3 cellular contexts compared by ENCODE assay signal in the genomic region with DNA sequence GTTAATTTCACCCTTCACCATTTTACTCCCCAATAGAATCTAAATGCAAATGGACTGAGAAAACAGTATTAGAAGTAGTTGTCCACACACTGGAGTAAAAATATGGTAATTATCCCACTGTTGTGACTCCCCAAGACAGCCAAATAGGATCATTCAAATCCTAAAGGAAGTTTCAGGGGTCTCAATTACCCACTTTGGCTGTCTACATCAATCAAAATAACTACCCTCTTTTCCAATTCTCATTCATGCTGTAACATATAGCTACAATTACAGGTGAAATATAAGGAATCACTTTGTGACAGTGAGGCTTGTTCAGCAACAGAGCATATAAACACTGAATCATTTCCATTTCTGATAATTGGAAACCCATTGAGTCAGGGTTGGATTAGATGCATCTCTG.
"Had no signal": no experiment of that assay in that cellular context is flagged by ENCODE, and none has a peak within 500 bp of the region (broad histone marks: within the 10 kb centered on the region; RNA-seq: fewer than 3 reads in every experiment).

No MANE protein-coding gene starts in this region.

- H3K4me3 ChIP-seq: GM12878 had no signal

- DNase-seq: GDM1, GF-D8 had no signal
